Comparison of ENCODE assay signal across 13 cellular contexts in genomic region chr9:112048924-112049785, GRCh38.
DNase-seq lines count a peak whose midpoint lies in the region; TF ChIP-seq lines count a peak whose summit lies in the region.
"Had no signal": no experiment of that assay in that cellular context is flagged by ENCODE, and none has a peak within 500 bp of the region (broad histone marks: within the 10 kb centered on the region; RNA-seq: fewer than 3 reads in every experiment).

No MANE protein-coding gene starts in this region.

- H2BK120ac ChIP-seq in mesenchymal stem cell (ENCODE audit: low read depth, low read length), result no peak overlapping the region

- H3K27me3 Mint-ChIP-seq in MCF 10A (ENCODE audit: insufficient read depth, unreplicated experiment), result no peaks in the 10 kb centered on the region

- DNase-seq in MCF 10A (ENCODE audit: unreplicated experiment) (no peak), mammary epithelial cell (no peak), brain microvascular endothelial cell (peak; percentile 89), mesenchymal stem cell (no peak), vagina (ENCODE audit: extremely low spot score in 2 of 2) (no peak), tibial artery (no peak), HuH-7 (ENCODE audit: low spot score) (no peak), ACHN (no peak)
- DNase-seq: activated CD4-positive, alpha-beta T cell treated with anti-CD3 and anti-CD28 coated beads, Interleukin-2, amount 50 U/mL, for 48 hours; amygdala; gastrocnemius medialis; mesendoderm; NCI-H2227 treated with DMSO at 0.1 percent for 48 hours had no signal

- no peak overlapping the region for H4K8ac ChIP-seq in mesenchymal stem cell (ENCODE audit: low read length)

- H3K36me3 ChIP-seq in mammary epithelial cell (ENCODE audit: insufficient read depth, low read length) (no peaks in the 10 kb centered on the region), brain microvascular endothelial cell (replicated peaks) (no peaks in the 10 kb centered on the region), mesenchymal stem cell (ENCODE audit: control insufficient read depth in 1 of 2, insufficient read depth in 2 of 2, low read depth in 1 of 2, low read length in 2 of 2) (no peaks in the 10 kb centered on the region), vagina (no peaks in the 10 kb centered on the region), tibial artery (no peaks in the 10 kb centered on the region)
- H3K36me3 ChIP-seq: gastrocnemius medialis had no signal

- H2BK12ac ChIP-seq in mesenchymal stem cell (ENCODE audit: low read length in 2 of 2), result peak overlapping the region in 1 of 2 experiments; percentile 79

- TF ChIP-seq POLR2A in vagina (IDR thresholded peaks at IDR 0.05), result no peak

- dilution Hi-C loops in mammary epithelial cell (cut with HindIII; ENCODE audit: low sequenced_read_pairs), result no loop called here

- H3K4me2 ChIP-seq in mammary epithelial cell (ENCODE audit: insufficient read depth, low read depth, low read length), result no peak overlapping the region
- H3K4me2 ChIP-seq in mesenchymal stem cell (ENCODE audit: low read length, poor library complexity, severe bottlenecking), result no peak overlapping the region

- no peak overlapping the region for H3K4me3 Mint-ChIP-seq in MCF 10A (ENCODE audit: unreplicated experiment)

- H3K9me3 ChIP-seq in mammary epithelial cell (replicated peaks; ENCODE audit: insufficient read depth, low read length) (peaks cover 14% of the 10 kb centered on the region), mesenchymal stem cell (ENCODE audit: control insufficient read depth, low read length) (no peaks in the 10 kb centered on the region), vagina (no peaks in the 10 kb centered on the region), tibial artery (no peaks in the 10 kb centered on the region)
- H3K9me3 ChIP-seq: gastrocnemius medialis had no signal

- H3K27ac ChIP-seq in mammary epithelial cell (ENCODE audit: insufficient read depth, low read depth, low read length) (no peak overlapping the region), brain microvascular endothelial cell (peak overlapping the region; percentile 88), mesenchymal stem cell (ENCODE audit: low read length, poor library complexity, severe bottlenecking) (peak overlapping the region; percentile 92), vagina (peak overlapping the region; percentile 17), tibial artery (no peak overlapping the region)

- intact Hi-C loops in MCF 10A (cut with micrococcal nuclease), result loop anchor here (10.0 kb wide), 1 partner anchor 154 kb away; the partner anchor contains the start of gene UGCG
- intact Hi-C loops in mammary epithelial cell (cut with micrococcal nuclease), result no loop called here
- intact Hi-C loops in vagina (cut with DNase I), result no loop called here
- intact Hi-C loops in tibial artery (cut with DNase I; ENCODE audit: low total_unique reads), result no loop called here

- H3K27ac Mint-ChIP-seq in MCF 10A (ENCODE audit: low read depth, unreplicated experiment), result peak overlapping the region; percentile 66

- H4K91ac ChIP-seq in mesenchymal stem cell (ENCODE audit: low read length), result no peak overlapping the region

- H3K79me1 ChIP-seq in mesenchymal stem cell (replicated peaks; ENCODE audit: low read length, poor library complexity, severe bottlenecking), result peaks cover 2% of the 10 kb centered on the region

- BruUV-seq in MCF 10A (replicated peaks; lab: Mats Ljungman, UMichigan), result no TSS peak
- no TSS peak for BruUV-seq in mammary epithelial cell (replicated peaks; lab: Mats Ljungman, UMichigan)

- no peak overlapping the region for H2BK15ac ChIP-seq in mesenchymal stem cell (ENCODE audit: low read depth, poor library complexity, severe bottlenecking)

- H2AK5ac ChIP-seq in mesenchymal stem cell (ENCODE audit: low read length, severe bottlenecking), result peak overlapping the region; percentile 81

- TF ChIP-seq CTCF in MCF 10A (IDR thresholded peaks at IDR 0.05; ENCODE audit: unreplicated experiment) (no peak), mammary epithelial cell (conservative IDR thresholded peaks at IDR 0.05 in 1 of 2, IDR thresholded peaks at IDR 0.05 in 1 of 2; ENCODE audit: extremely low read depth in 1 of 2, insufficient read depth in 1 of 2, low read depth in 1 of 2, low read length in 2 of 2) (no peak), brain microvascular endothelial cell (IDR thresholded peaks at IDR 0.05; ENCODE audit: low read depth, low read length, missing control alignments) (no peak), vagina (IDR thresholded peaks at IDR 0.05) (no peak), tibial artery (IDR thresholded peaks at IDR 0.05) (no peak)

- peaks cover 43% of the 10 kb centered on the region for H3K4me1 Mint-ChIP-seq in MCF 10A (ENCODE audit: insufficient read depth, unreplicated experiment)

- no peaks in the 10 kb centered on the region for H3K79me2 ChIP-seq in mammary epithelial cell (ENCODE audit: insufficient read depth, low read length)

- H3K4me3 ChIP-seq in mammary epithelial cell (replicated peaks in 1 of 3; ENCODE audit: insufficient read depth in 1 of 3, low read depth in 2 of 3, low read length in 3 of 3) (no peak overlapping the region), brain microvascular endothelial cell (ENCODE audit: low read depth, low read length) (no peak overlapping the region), mesenchymal stem cell (ENCODE audit: insufficient read depth in 1 of 2, low read depth in 1 of 2, low read length in 2 of 2) (peak overlapping the region in 1 of 2 experiments; percentile 12), vagina (no peak overlapping the region), tibial artery (no peak overlapping the region)
- H3K4me3 ChIP-seq: gastrocnemius medialis had no signal

- POLR2A ChIA-PET in MCF 10A (lab: Yijun Ruan, JAX), result interaction anchor here (0.6 to 2.9 kb wide), 6 partner anchors 15 to 221 kb away, joined by 3 to 15 read pairs (median 5); partner anchors contain the start of gene UGCG

- CTCF ChIA-PET in MCF 10A (lab: Yijun Ruan, JAX) (interaction anchor here (0.6 to 1.3 kb wide), 4 partner anchors 14 to 233 kb away, joined by 3 to 9 read pairs (median 4); no protein-coding TSS in a partner anchor), mammary epithelial cell (lab: Charles Lee; ENCODE audit: low non-redundant PET) (no interaction called here)

- no peak overlapping the region for H3K23ac ChIP-seq in mesenchymal stem cell (ENCODE audit: low read length in 2 of 2)

- no peaks in the 10 kb centered on the region for H3K36me3 Mint-ChIP-seq in MCF 10A (ENCODE audit: insufficient read depth, unreplicated experiment)

- H3K9ac ChIP-seq in mammary epithelial cell (ENCODE audit: insufficient read depth, low read length), result no peak overlapping the region
- H3K9ac ChIP-seq in mesenchymal stem cell (ENCODE audit: low read length), result peak overlapping the region; percentile 35

- 82% methylated on average over 10 of the region's 11 CpGs for WGBS in mammary epithelial cell (ENCODE audit: low coverage, missing lambda C conversion rate)
- WGBS in mesenchymal stem cell, result 97% methylated on average over 11 of the region's 11 CpGs

- no peaks in the 10 kb centered on the region for H3K27me3 ChIP-seq in mammary epithelial cell (ENCODE audit: insufficient read depth, low read length)
- H3K27me3 ChIP-seq in brain microvascular endothelial cell (replicated peaks), result no peaks in the 10 kb centered on the region
- H3K27me3 ChIP-seq in mesenchymal stem cell (ENCODE audit: control insufficient read depth in 1 of 2, insufficient read depth in 1 of 2, low read length in 2 of 2), result no peaks in the 10 kb centered on the region
- no peaks in the 10 kb centered on the region for H3K27me3 ChIP-seq in vagina
- no peaks in the 10 kb centered on the region for H3K27me3 ChIP-seq in tibial artery
- H3K27me3 ChIP-seq: gastrocnemius medialis had no signal

- H2AFZ ChIP-seq in mammary epithelial cell (ENCODE audit: low read depth, low read length), result no peak overlapping the region
- no peak overlapping the region for H2AFZ ChIP-seq in mesenchymal stem cell (ENCODE audit: low read depth, low read length)

- H3K18ac ChIP-seq in mesenchymal stem cell (ENCODE audit: low read depth in 1 of 2, low read length in 2 of 2), result peak overlapping the region in 1 of 2 experiments; percentile 68

- H3K14ac ChIP-seq in mesenchymal stem cell (ENCODE audit: low read length in 2 of 2), result peak overlapping the region in 1 of 2 experiments; percentile 15

- H2BK5ac ChIP-seq in mesenchymal stem cell (ENCODE audit: low read depth, low read length, poor library complexity, severe bottlenecking), result peak overlapping the region; percentile 10

- in situ Hi-C loops in mammary epithelial cell (cut with MboI; ENCODE audit: low sequenced_read_pairs in 2 of 2) (loop anchor here in 1 of 2 donors (10.0 kb wide), 1 partner anchor 84 kb away; no protein-coding TSS in a partner anchor), brain microvascular endothelial cell (cut with HindIII; ENCODE audit: low pct_ligation_motif_present, low sequenced_read_pairs) (no loop called here), ACHN (cut with HindIII; ENCODE audit: low pct_ligation_motif_present, low pct_unique_long_range_greater_than_20kb, low sequenced_read_pairs) (no loop called here)

- H3K4ac ChIP-seq in mesenchymal stem cell (ENCODE audit: low read depth in 1 of 2, low read length in 2 of 2), result peak overlapping the region in 1 of 2 experiments; percentile 26

- peaks cover 51% of the 10 kb centered on the region for H3K4me1 ChIP-seq in mammary epithelial cell (ENCODE audit: insufficient read depth, low read length)
- H3K4me1 ChIP-seq in mesenchymal stem cell (ENCODE audit: control insufficient read depth, insufficient read depth, low read depth, low read length), result peaks cover 10% of the 10 kb centered on the region
- peaks cover 28% of the 10 kb centered on the region for H3K4me1 ChIP-seq in vagina
- H3K4me1 ChIP-seq in tibial artery, result peaks cover 0 to 27% (median 18%) of the 10 kb centered on the region in 4 donors

- no peaks in the 10 kb centered on the region for H4K20me1 ChIP-seq in mammary epithelial cell (ENCODE audit: insufficient read depth, low read length)

- peaks cover 18% of the 10 kb centered on the region for H3K9me3 Mint-ChIP-seq in MCF 10A (ENCODE audit: unreplicated experiment)

Comparison
In these comparisons a context has a peak if more than half of its experiments do, and no peak if none do; other contexts are left out.
1. H3K27ac ChIP-seq: peak in brain microvascular endothelial cell (single experiment), mesenchymal stem cell (single experiment) and vagina (single experiment); none in mammary epithelial cell (single experiment) and tibial artery (0 of 2).